Comparison of ENCODE assay signal across 1 cellular context in the genomic region with DNA sequence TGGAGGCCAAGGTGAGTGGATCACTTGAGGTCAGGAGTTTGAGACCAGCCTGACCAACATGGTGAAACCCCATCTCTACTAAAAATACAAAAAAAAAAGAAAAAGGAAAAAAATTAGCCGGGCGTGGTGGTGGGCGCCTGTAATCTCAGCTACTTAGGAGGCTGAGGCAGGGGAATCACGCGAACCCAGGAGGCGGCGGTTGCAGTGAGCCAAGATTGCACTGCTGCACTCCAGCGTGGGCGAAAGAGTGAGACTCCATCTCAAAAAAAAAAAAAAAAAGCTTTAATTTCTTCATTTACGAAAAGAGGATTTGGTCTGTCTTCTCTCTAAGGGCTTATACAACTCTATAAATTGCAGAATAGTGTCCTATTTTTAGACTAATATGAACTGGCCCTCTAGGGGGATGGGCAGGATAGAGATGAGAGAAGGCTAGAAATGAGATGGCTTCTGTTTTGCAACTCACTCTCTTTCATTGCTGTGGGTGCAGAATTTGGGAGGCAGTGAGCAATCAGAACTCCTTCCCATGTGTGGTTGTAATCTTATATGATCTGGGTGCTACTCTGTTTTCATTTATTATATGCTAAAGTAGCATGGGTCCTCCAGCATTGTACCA.
TF ChIP-seq lines count a peak whose summit lies in the region.

No MANE protein-coding gene starts in this region.

TF ChIP-seq in HepG2, 621 proteins besides CTCF, POLR2A, EP300 and RAD21:
- TF ChIP-seq ZNF17 (CRISPR knock-in tag; IDR thresholded peaks at IDR 0.05) (no peak), PCBP2 (optimal IDR thresholded peaks at IDR 0.05; ENCODE audit: low read depth, low read length, poor library complexity, severe bottlenecking) (no peak), SMARCE1 (IDR thresholded peaks at IDR 0.05; ENCODE audit: borderline replicate concordance) (no peak), HNRNPLL (IDR thresholded peaks at IDR 0.05; ENCODE audit: low read depth, low read length, poor library complexity, severe bottlenecking) (no peak), ZNF570 (CRISPR knock-in tag; IDR thresholded peaks at IDR 0.05; ENCODE audit: borderline replicate concordance) (no peak)
